ENCODE assay signal across 2 cellular contexts in genomic region chr19:44476559-44477408, GRCh38.
TF ChIP-seq lines count a peak whose summit lies in the region.

No MANE protein-coding gene starts in this region.

TF ChIP-seq in K562, 482 proteins besides CTCF, POLR2A, EP300 and RAD21 (continues in another document):
- TF ChIP-seq CUX1 (CRISPR knock-in tag; IDR thresholded peaks at IDR 0.05) = no peak
- peak in 1 of 2 experiments; percentile 96; a peak in 2 of 3 replicates for TF ChIP-seq CBX3 (IDR thresholded peaks at IDR 0.05; ENCODE audit: borderline replicate concordance in 1 of 2, low read length in 2 of 2)
- TF ChIP-seq EP400 (IDR thresholded peaks at IDR 0.05) = 0 out of 2 replicates have a peak, but pooled peaks have one; percentile 13
- TF ChIP-seq GTF2A2 (tag; IDR thresholded peaks at IDR 0.05) = 0 out of 2 replicates have a peak, but pooled peaks have one; percentile 45
- peak in 1 of 2 experiments; percentile 88; a peak in 2 of 4 replicates for TF ChIP-seq TRIM24 (IDR thresholded peaks at IDR 0.05)
- peak; percentile 97 for TF ChIP-seq ZNF280A (IDR thresholded peaks at IDR 0.05; ENCODE audit: low read depth, partially characterized antibody)
- TF ChIP-seq CTCFL (IDR thresholded peaks at IDR 0.05; ENCODE audit: borderline replicate concordance, insufficient read depth, low read depth, low read length, poor library complexity, severe bottlenecking) = no peak
- no peak for TF ChIP-seq ZNF354B (CRISPR knock-in tag; IDR thresholded peaks at IDR 0.05)
- peak; percentile 57; the same call in 1 of the 2 replicates for TF ChIP-seq SOX6 (IDR thresholded peaks at IDR 0.05)
- 0 out of 2 replicates have a peak, but pooled peaks have one; percentile 18 for TF ChIP-seq POLR2G (IDR thresholded peaks at IDR 0.05; ENCODE audit: low read depth, low read length)
- TF ChIP-seq RBM25 (IDR thresholded peaks at IDR 0.05; ENCODE audit: low read depth, low read length, severe bottlenecking) = peak; percentile 71
- TF ChIP-seq ZEB2 (IDR thresholded peaks at IDR 0.05) = peak; percentile 59
- peak; percentile 90; the same call in 1 of the 2 replicates for TF ChIP-seq MTA3 (IDR thresholded peaks at IDR 0.05; ENCODE audit: borderline replicate concordance)
- TF ChIP-seq ZNF75A (CRISPR knock-in tag; IDR thresholded peaks at IDR 0.05) = peak; percentile 99
- no peak for TF ChIP-seq SREBF1 (IDR thresholded peaks at IDR 0.05; ENCODE audit: borderline replicate concordance, low read depth, low read length)
- peak; percentile 88 for TF ChIP-seq ETS1 (conservative IDR thresholded peaks at IDR 0.05; ENCODE audit: control insufficient read depth, low read depth, low read length)
- TF ChIP-seq RFX7 (CRISPR knock-in tag; IDR thresholded peaks at IDR 0.05) = no peak
- TF ChIP-seq LEF1 (IDR thresholded peaks at IDR 0.05) = 0 out of 2 replicates have a peak, but pooled peaks have one; percentile 27

TF ChIP-seq in HEK293T, 16 proteins besides CTCF, POLR2A, EP300 and RAD21:
- no peak for TF ChIP-seq SP1 (IDR thresholded peaks at IDR 0.05)
- no peak for TF ChIP-seq FOXA1 (IDR thresholded peaks at IDR 0.05)
- TF ChIP-seq TARDBP (IDR thresholded peaks at IDR 0.05) = no peak
- TF ChIP-seq FOXM1 (IDR thresholded peaks at IDR 0.05; ENCODE audit: borderline replicate concordance) = no peak
- no peak for TF ChIP-seq LEF1 (IDR thresholded peaks at IDR 0.05; ENCODE audit: borderline replicate concordance)
- no peak for TF ChIP-seq FOXK2 (IDR thresholded peaks at IDR 0.05)
- no peak for TF ChIP-seq BHLHE40 (IDR thresholded peaks at IDR 0.05; ENCODE audit: borderline replicate concordance)
- no peak for TF ChIP-seq CTBP1 (IDR thresholded peaks at IDR 0.05; ENCODE audit: borderline replicate concordance)
- no peak for TF ChIP-seq ARNT (IDR thresholded peaks at IDR 0.05)
- TF ChIP-seq NFRKB (IDR thresholded peaks at IDR 0.05) = no peak
- TF ChIP-seq HDGF (IDR thresholded peaks at IDR 0.05; ENCODE audit: borderline replicate concordance) = no peak
